8 cellular contexts compared by ENCODE assay signal in genomic region chr7:101743241-101743994, GRCh38.
DNase-seq lines count a peak whose midpoint lies in the region; ATAC-seq and TF ChIP-seq lines count a peak whose summit lies in the region.

No MANE protein-coding gene starts in this region.

- CTCF ChIA-PET in activated CD8-positive, alpha-beta T cell treated with anti-CD3 and anti-CD28 coated beads for 36 hours (lab: Charles Lee), result interaction anchor here (0.6 to 1.7 kb wide), 16 partner anchors 9 to 357 kb away, joined by 3 to 11 read pairs (median 4); partner anchors contain the start of gene CUX1

- peak; percentile 69 for TF ChIP-seq CTCF in activated CD8-positive, alpha-beta T cell treated with anti-CD3 and anti-CD28 coated beads for 36 hours (IDR thresholded peaks at IDR 0.05)

- peak; percentile 35 for ATAC-seq in GM21723 (IDR thresholded peaks at IDR 0.05; ENCODE audit: unreplicated experiment)
- peak; percentile 67 for ATAC-seq in activated CD8-positive, alpha-beta T cell treated with anti-CD3 and anti-CD28 coated beads for 36 hours
- peak; percentile 80 for ATAC-seq in effector memory CD8-positive, alpha-beta T cell (replicated peaks)
- no peak for ATAC-seq in GM18870 (IDR thresholded peaks at IDR 0.05; ENCODE audit: unreplicated experiment)

- peak overlapping the region; percentile 62 for H3K4me3 Mint-ChIP-seq in activated CD8-positive, alpha-beta T cell treated with anti-CD3 and anti-CD28 coated beads for 36 hours
- H3K4me3 Mint-ChIP-seq in effector memory CD8-positive, alpha-beta T cell, result peak overlapping the region; percentile 58 to 66

- peak overlapping the region; percentile 22 for H3K9ac ChIP-seq in mucosa of stomach (ENCODE audit: low read length)

- peaks cover 30% of the 10 kb centered on the region for H3K4me1 ChIP-seq in mucosa of stomach (ENCODE audit: control insufficient read depth, insufficient read depth, low read length)

- no peaks in the 10 kb centered on the region for H3K9me3 ChIP-seq in mucosa of stomach (ENCODE audit: control insufficient read depth, low read length)

- H3K36me3 Mint-ChIP-seq in activated CD8-positive, alpha-beta T cell treated with anti-CD3 and anti-CD28 coated beads for 36 hours (ENCODE audit: low read depth), result no peaks in the 10 kb centered on the region
- H3K36me3 Mint-ChIP-seq in effector memory CD8-positive, alpha-beta T cell (ENCODE audit: insufficient read depth), result peaks cover 3% of the 10 kb centered on the region

- H3K9me3 Mint-ChIP-seq in activated CD8-positive, alpha-beta T cell treated with anti-CD3 and anti-CD28 coated beads for 36 hours, result no peaks in the 10 kb centered on the region
- no peaks in the 10 kb centered on the region for H3K9me3 Mint-ChIP-seq in effector memory CD8-positive, alpha-beta T cell

- peak overlapping the region; percentile 56 for H3K4me3 ChIP-seq in mucosa of stomach (ENCODE audit: low read length)

- no peaks in the 10 kb centered on the region for H3K36me3 ChIP-seq in mucosa of stomach (ENCODE audit: control insufficient read depth, insufficient read depth, low read length)

- H3K27me3 Mint-ChIP-seq in activated CD8-positive, alpha-beta T cell treated with anti-CD3 and anti-CD28 coated beads for 36 hours, result no peaks in the 10 kb centered on the region
- peaks cover 0 to 28% of the 10 kb centered on the region in 2 donors for H3K27me3 Mint-ChIP-seq in effector memory CD8-positive, alpha-beta T cell

- no peak overlapping the region for H3K27ac Mint-ChIP-seq in activated CD8-positive, alpha-beta T cell treated with anti-CD3 and anti-CD28 coated beads for 36 hours
- no peak overlapping the region for H3K27ac Mint-ChIP-seq in effector memory CD8-positive, alpha-beta T cell

- H3K4me1 Mint-ChIP-seq in activated CD8-positive, alpha-beta T cell treated with anti-CD3 and anti-CD28 coated beads for 36 hours (ENCODE audit: low read depth), result peaks cover 28% of the 10 kb centered on the region
- H3K4me1 Mint-ChIP-seq in effector memory CD8-positive, alpha-beta T cell (ENCODE audit: low read depth in 2 of 2), result no peaks in the 10 kb centered on the region

- intact Hi-C loops in activated CD8-positive, alpha-beta T cell treated with anti-CD3 and anti-CD28 coated beads for 36 hours (cut with micrococcal nuclease), result loop anchor here (5.0 kb wide), 1 partner anchor 69 kb away; no protein-coding TSS in a partner anchor

- DNase-seq in 8988T (peak; percentile 66), NCI-H748 treated with DMSO at 0.1 percent for 48 hours (lab: John Stamatoyannopoulos, UW) (peak; percentile 21)
- DNase-seq in activated CD8-positive, alpha-beta T cell treated with anti-CD3 and anti-CD28 coated beads for 36 hours, result peak; percentile 76
- DNase-seq in effector memory CD8-positive, alpha-beta T cell, result peak; percentile 42 to 62 (median 56)
- DNase-seq in stimulated activated CD8-positive, alpha-beta memory T cell treated with anti-CD3 and anti-CD28 coated beads, Interleukin-7, amount 100 ng/mL, for 4 hours (ENCODE audit: low read depth in 2 of 2), result peak; percentile 12 to 39

- POLR2A ChIA-PET in activated CD8-positive, alpha-beta T cell treated with anti-CD3 and anti-CD28 coated beads for 36 hours (lab: Charles Lee), result interaction anchor here (1.3 to 1.5 kb wide), 2 partner anchors 45 to 71 kb away, joined by 3 to 5 read pairs; no protein-coding TSS in a partner anchor

- no peaks in the 10 kb centered on the region for H3K27me3 ChIP-seq in mucosa of stomach (ENCODE audit: control insufficient read depth, insufficient read depth, low read length)

Comparison
In these comparisons a context has a peak if more than half of its experiments do, and no peak if none do; other contexts are left out.
1. DNase-seq: peak in every context shown above with its lines; median percentile 76 in activated CD8-positive, alpha-beta T cell treated with anti-CD3 and anti-CD28 coated beads for 36 hours; 66 in 8988T; 56 in effector memory CD8-positive, alpha-beta T cell; 26 in stimulated activated CD8-positive, alpha-beta memory T cell treated with anti-CD3 and anti-CD28 coated beads, Interleukin-7, amount 100 ng/mL, for 4 hours; 21 in NCI-H748 treated with DMSO at 0.1 percent for 48 hours.